In genomic region chr7:64990936-64991335, GRCh38 we compare ENCODE assay signal across 22 cellular contexts. TPM values are rescaled to one million over a fixed set of nuclear protein-coding genes. Genes with fewer than 3 reads are reported as not detected.
DNase-seq lines count a peak whose midpoint lies in the region; FAIRE-seq and TF ChIP-seq lines count a peak whose summit lies in the region.
"Had no signal": no experiment of that assay in that cellular context is flagged by ENCODE, and none has a peak within 500 bp of the region (broad histone marks: within the 10 kb centered on the region; RNA-seq: fewer than 3 reads in every experiment).

Gene ZNF117, minus strand, starts transcription at chr7:64991036.

- H3K4me3 ChIP-seq in OCI-LY7 (ENCODE audit: low read depth, low read length, poor library complexity, severe bottlenecking) (no peak within 1 kb of the TSS), esophagus squamous epithelium (no peak within 1 kb of the TSS), neutrophil (ENCODE audit: low read depth in 1 of 2, low read length in 1 of 2) (no peak within 1 kb of the TSS), tibial nerve (no peak within 1 kb of the TSS), esophagus muscularis mucosa (no peak within 1 kb of the TSS)
- H3K4me3 ChIP-seq: colonic mucosa, GM12878, GM23338 had no signal

- H3K27ac ChIP-seq in OCI-LY7 (ENCODE audit: low read depth, low read length, poor library complexity, severe bottlenecking) (no peak within 1 kb of the TSS), esophagus squamous epithelium (peak within 1 kb of the TSS in 3 of 4 donors; percentile 36 to 71 (median 40)), neutrophil (peak within 1 kb of the TSS; percentile 26), tibial nerve (no peak within 1 kb of the TSS), esophagus muscularis mucosa (replicated peaks in 1 of 4) (no peak within 1 kb of the TSS)
- H3K27ac ChIP-seq: colonic mucosa, VCaP had no signal

- WGBS in esophagus squamous epithelium, 2 donors, result 71 to 83% methylated on average over 4 of the region's 4 CpGs
- WGBS in tibial nerve, 2 donors, result 86 to 95% methylated on average over 4 of the region's 4 CpGs
- WGBS in esophagus muscularis mucosa, result 77% methylated on average over 4 of the region's 4 CpGs

- peaks cover 37% of the 10 kb centered on the region for H3K9me3 ChIP-seq in OCI-LY7 (ENCODE audit: low read length)
- peaks cover 0 to 81% (median 54%) of the 10 kb centered on the region in 3 donors for H3K9me3 ChIP-seq in esophagus squamous epithelium
- H3K9me3 ChIP-seq in neutrophil, result peaks cover 35% of the 10 kb centered on the region
- peaks cover 0 to 66% (median 15%) of the 10 kb centered on the region in 4 donors for H3K9me3 ChIP-seq in tibial nerve
- H3K9me3 ChIP-seq in esophagus muscularis mucosa, result peaks cover 0 to 16% (median 8%) of the 10 kb centered on the region in 4 donors
- H3K9me3 ChIP-seq: colonic mucosa had no signal

- H3K9me2 ChIP-seq in OCI-LY7 (ENCODE audit: insufficient read depth, low read length), result no peaks in the 10 kb centered on the region

- CTCF ChIA-PET in OCI-LY7 (lab: Charles Lee; ENCODE audit: unreplicated experiment), result no interaction called here

- H3K4me1 ChIP-seq in OCI-LY7 (ENCODE audit: insufficient read depth, low read length, poor library complexity, severe bottlenecking), result peaks cover 4% of the 10 kb centered on the region
- H3K4me1 ChIP-seq in esophagus squamous epithelium, result peaks cover 0 to 14% (median 0%) of the 10 kb centered on the region in 3 donors
- no peaks in the 10 kb centered on the region for H3K4me1 ChIP-seq in neutrophil (ENCODE audit: control insufficient read depth in 1 of 2, insufficient read depth in 1 of 2, low read depth in 1 of 2, low read length in 1 of 2)
- H3K4me1 ChIP-seq in tibial nerve, result no peaks in the 10 kb centered on the region
- no peaks in the 10 kb centered on the region for H3K4me1 ChIP-seq in esophagus muscularis mucosa
- H3K4me1 ChIP-seq: colonic mucosa had no signal

- intact Hi-C loops in OCI-LY7 (cut with micrococcal nuclease; ENCODE audit: unreplicated experiment) (loop anchor here (10.0 kb wide), 1 partner anchor 474 kb away; no protein-coding TSS in a partner anchor), esophagus squamous epithelium (cut with DNase I) (no loop called here), esophagus muscularis mucosa (cut with DNase I) (no loop called here)

- POLR2A ChIA-PET in OCI-LY7 (lab: Charles Lee), result no interaction called here

- no peak within 1 kb of the TSS for H3K4me2 ChIP-seq in OCI-LY7 (ENCODE audit: low read length)
- H3K4me2 ChIP-seq: GM23338 had no signal

- H3K36me3 ChIP-seq in OCI-LY7 (ENCODE audit: insufficient read depth, low read length) (peaks cover 72% of the 10 kb centered on the region), esophagus squamous epithelium (peaks cover 0 to 30% (median 0%) of the 10 kb centered on the region in 3 donors), neutrophil (no peaks in the 10 kb centered on the region), tibial nerve (peaks cover 0 to 75% (median 0%) of the 10 kb centered on the region in 3 donors), esophagus muscularis mucosa (peaks cover 0 to 24% (median 9%) of the 10 kb centered on the region in 4 donors)
- H3K36me3 ChIP-seq: colonic mucosa had no signal

- H3K79me2 ChIP-seq in OCI-LY7 (ENCODE audit: insufficient read depth, low read depth, low read length), result no peaks in the 10 kb centered on the region

- H3K27me3 ChIP-seq in esophagus squamous epithelium (no peaks in the 10 kb centered on the region), neutrophil (no peaks in the 10 kb centered on the region), tibial nerve (no peaks in the 10 kb centered on the region), esophagus muscularis mucosa (no peaks in the 10 kb centered on the region)
- H3K27me3 ChIP-seq: colonic mucosa had no signal

- no TSS peak for BruUV-seq in OCI-LY7 (replicated peaks; lab: Mats Ljungman, UMichigan)

- no peak within 1 kb of the TSS for H2AFZ ChIP-seq in OCI-LY7 (ENCODE audit: low read length)
- H2AFZ ChIP-seq: GM23338 had no signal

- no peak for TF ChIP-seq CTCF in OCI-LY7 (conservative IDR thresholded peaks at IDR 0.05; ENCODE audit: low read length)
- no peak for TF ChIP-seq CTCF in esophagus squamous epithelium (IDR thresholded peaks at IDR 0.05)
- TF ChIP-seq CTCF in neutrophil (IDR thresholded peaks at IDR 0.05), result no peak
- no peak for TF ChIP-seq CTCF in tibial nerve (IDR thresholded peaks at IDR 0.05)
- TF ChIP-seq CTCF in esophagus muscularis mucosa (IDR thresholded peaks at IDR 0.05), result no peak

- DNase-seq in OCI-LY7 (ENCODE audit: low spot score), result no peak
- no peak for DNase-seq in esophagus squamous epithelium (lab: John Stamatoyannopoulos, UW)
- DNase-seq in tibial nerve (ENCODE audit: low spot score in 2 of 2), result no peak
- DNase-seq in DMS79 treated with DMSO at 0.1 percent for 48 hours (lab: John Stamatoyannopoulos, UW), result no peak
- DNase-seq in DMS153 (lab: John Stamatoyannopoulos, UW), result no peak
- no peak for DNase-seq in GM19239 (ENCODE audit: insufficient read length, low spot score)
- DNase-seq in esophagus muscularis mucosa (ENCODE audit: extremely low spot score), result no peak
- DNase-seq: activated CD4-positive, alpha-beta T cell treated with anti-CD3 and anti-CD28 coated beads, Interleukin-2, amount 50 U/mL, for 1 hour; activated CD8-positive, alpha-beta memory T cell treated with anti-CD3 and anti-CD28 coated beads, Interleukin-2, amount 50 U/mL, for 4 hours; activated naive CD8-positive, alpha-beta T cell treated with anti-CD3 and anti-CD28 coated beads, Interleukin-2, amount 10 ng/mL, durations not matched to agents 7 days and 5 days; CD4-positive, alpha-beta memory T cell; colonic mucosa; hypothalamus; mesenchymal stem cell; retina had no signal

- no peaks in the 10 kb centered on the region for H4K20me1 ChIP-seq in OCI-LY7 (ENCODE audit: insufficient read depth, low read length)

- TF ChIP-seq EP300 in tibial nerve (IDR thresholded peaks at IDR 0.05) (no peak), esophagus muscularis mucosa (IDR thresholded peaks at IDR 0.05) (no peak)

- no peak for FAIRE-seq in GM19239 (lab: Jason Lieb, UNC)
- FAIRE-seq: endometrium, GM12878, islet of Langerhans, RCC 7860 had no signal

- TF ChIP-seq POLR2A in esophagus squamous epithelium (IDR thresholded peaks at IDR 0.05), result no peak
- TF ChIP-seq POLR2A in tibial nerve (IDR thresholded peaks at IDR 0.05), result no peak
- TF ChIP-seq POLR2A in esophagus muscularis mucosa (IDR thresholded peaks at IDR 0.05; ENCODE audit: low read depth), result no peak

RNA-seq across cellular contexts. Expression of gene ZNF117, which starts in this region (rescaled TPM):
- 15.4 and 19.5 TPM in 2 replicates for total RNA-seq in OCI-LY7 (2014; rRNA removed; shearing (Covaris generic))
- total RNA-seq in OCI-LY7 (2022) (29.2 and 32.8 TPM in 2 replicates), esophagus squamous epithelium (10 to 100 TPM in 2 of 4 donors, 1 to 10 TPM in 2; 3.7 to 17.3 (median 10.9) TPM), tibial nerve (10 to 100 TPM; 15.1 to 22.2 (median 15.4) TPM), esophagus muscularis mucosa (1 to 10 TPM; 2.9 to 8.7 (median 4.1) TPM)

Comparison
In these comparisons a context has a peak if more than half of its experiments do, and no peak if none do; other contexts are left out.
1. H3K27ac ChIP-seq: peak in esophagus squamous epithelium (3 of 4) and neutrophil (single experiment); none in OCI-LY7 (single experiment), tibial nerve (0 of 4) and esophagus muscularis mucosa (0 of 4).